Comparison of ENCODE assay signal across 10 cellular contexts in the genomic region with DNA sequence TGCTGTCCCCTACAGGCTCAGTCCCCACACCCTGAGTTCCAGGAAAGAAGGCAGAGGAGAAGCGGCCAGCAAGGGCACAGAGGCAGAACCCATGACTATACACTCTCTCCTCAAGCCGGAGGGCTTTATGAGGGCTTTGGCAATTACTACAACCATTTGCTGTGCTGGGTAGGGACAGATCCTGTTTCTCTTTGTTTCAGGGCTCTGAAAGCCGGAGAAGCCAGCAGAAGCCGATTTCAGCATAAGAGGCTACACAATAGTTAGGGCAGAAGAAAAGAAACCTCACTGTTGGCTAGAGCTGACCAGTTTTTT. TPM values are rescaled to one million over a fixed set of nuclear protein-coding genes. Genes with fewer than 3 reads are reported as not detected.
A peak's percentile ranks its signal among the peaks of the same experiment; 100 is the strongest.
DNase-seq lines count a peak whose midpoint lies in the region; ATAC-seq and TF ChIP-seq lines count a peak whose summit lies in the region.
"Had no signal": no experiment of that assay in that cellular context is flagged by ENCODE, and none has a peak within 500 bp of the region (broad histone marks: within the 10 kb centered on the region; RNA-seq: fewer than 3 reads in every experiment).

No MANE protein-coding gene starts in this region.

- H3K4me3 Mint-ChIP-seq in activated naive CD8-positive, alpha-beta T cell treated with anti-CD3 and anti-CD28 coated beads for 36 hours, result no peak overlapping the region
- no peak overlapping the region for H3K4me3 Mint-ChIP-seq in activated naive CD8-positive, alpha-beta T cell treated with anti-CD3 and anti-CD28 coated beads, Interleukin-2, amount 50 U/mL, for 24 hours
- peak overlapping the region in 1 of 3 experiments; percentile 28 for H3K4me3 Mint-ChIP-seq in nephron
- no peak overlapping the region for H3K4me3 Mint-ChIP-seq in type B pancreatic cell

- ATAC-seq in activated naive CD8-positive, alpha-beta T cell treated with anti-CD3 and anti-CD28 coated beads, Interleukin-2, amount 50 U/mL, for 24 hours, result no peak

- 56 to 63% methylated on average over 2 to 4 of the region's 4 CpGs for WGBS in testis, 2 donors

- intact Hi-C loops in dorsolateral prefrontal cortex (cut with DNase I), result no loop called here
- intact Hi-C loops in testis (cut with DNase I; ENCODE audit: low total_unique reads), result no loop called here

- peaks cover 13% of the 10 kb centered on the region for H3K36me3 Mint-ChIP-seq in activated naive CD8-positive, alpha-beta T cell treated with anti-CD3 and anti-CD28 coated beads for 36 hours
- peaks cover 17% of the 10 kb centered on the region for H3K36me3 Mint-ChIP-seq in activated naive CD8-positive, alpha-beta T cell treated with anti-CD3 and anti-CD28 coated beads, Interleukin-2, amount 50 U/mL, for 24 hours (ENCODE audit: low read depth)
- peaks cover 37% of the 10 kb centered on the region for H3K36me3 Mint-ChIP-seq in nephron (ENCODE audit: low read depth)
- peaks cover 17% of the 10 kb centered on the region for H3K36me3 Mint-ChIP-seq in type B pancreatic cell

- no peaks in the 10 kb centered on the region for H3K27me3 Mint-ChIP-seq in activated naive CD8-positive, alpha-beta T cell treated with anti-CD3 and anti-CD28 coated beads for 36 hours
- H3K27me3 Mint-ChIP-seq in activated naive CD8-positive, alpha-beta T cell treated with anti-CD3 and anti-CD28 coated beads, Interleukin-2, amount 50 U/mL, for 24 hours, result no peaks in the 10 kb centered on the region
- H3K27me3 Mint-ChIP-seq in nephron (ENCODE audit: low read depth), result no peaks in the 10 kb centered on the region
- no peaks in the 10 kb centered on the region for H3K27me3 Mint-ChIP-seq in type B pancreatic cell

- peak overlapping the region in 1 of 59 donors; percentile 2 for H3K4me3 ChIP-seq in dorsolateral prefrontal cortex
- no peak overlapping the region for H3K4me3 ChIP-seq in testis
- H3K4me3 ChIP-seq: PC-9 had no signal

- H3K27me3 ChIP-seq in dorsolateral prefrontal cortex (no peaks in the 10 kb centered on the region), testis (no peaks in the 10 kb centered on the region)

- H3K9me3 Mint-ChIP-seq in activated naive CD8-positive, alpha-beta T cell treated with anti-CD3 and anti-CD28 coated beads for 36 hours, result no peaks in the 10 kb centered on the region
- no peaks in the 10 kb centered on the region for H3K9me3 Mint-ChIP-seq in activated naive CD8-positive, alpha-beta T cell treated with anti-CD3 and anti-CD28 coated beads, Interleukin-2, amount 50 U/mL, for 24 hours
- H3K9me3 Mint-ChIP-seq in nephron (no peaks in the 10 kb centered on the region), type B pancreatic cell (no peaks in the 10 kb centered on the region)

- H3K36me3 ChIP-seq in testis (ENCODE audit: low read depth, missing control alignments), result no peaks in the 10 kb centered on the region

- no peak for DNase-seq in activated naive CD8-positive, alpha-beta T cell treated with anti-CD3 and anti-CD28 coated beads for 36 hours
- DNase-seq in activated naive CD8-positive, alpha-beta T cell treated with anti-CD3 and anti-CD28 coated beads, Interleukin-2, amount 50 U/mL, for 24 hours, result no peak
- DNase-seq in dorsolateral prefrontal cortex (no peak), type B pancreatic cell (ENCODE audit: extremely low spot score, unreplicated experiment) (no peak), NCI-H2081 (lab: John Stamatoyannopoulos, UW) (no peak), H4 (ENCODE audit: low spot score) (no peak), testis (no peak)
- DNase-seq: PC-9 had no signal

- H3K9me3 ChIP-seq in testis, result no peaks in the 10 kb centered on the region

- peaks cover 25% of the 10 kb centered on the region for H3K4me1 Mint-ChIP-seq in activated naive CD8-positive, alpha-beta T cell treated with anti-CD3 and anti-CD28 coated beads for 36 hours
- peaks cover 24% of the 10 kb centered on the region for H3K4me1 Mint-ChIP-seq in activated naive CD8-positive, alpha-beta T cell treated with anti-CD3 and anti-CD28 coated beads, Interleukin-2, amount 50 U/mL, for 24 hours
- peaks cover 56% of the 10 kb centered on the region for H3K4me1 Mint-ChIP-seq in nephron
- peaks cover 36% of the 10 kb centered on the region for H3K4me1 Mint-ChIP-seq in type B pancreatic cell (ENCODE audit: unreplicated experiment)

- no peak for TF ChIP-seq POLR2A in testis (IDR thresholded peaks at IDR 0.05)

- peak overlapping the region in 57 of 59 donors; percentile 20 to 87 (median 79) for H3K27ac ChIP-seq in dorsolateral prefrontal cortex
- H3K27ac ChIP-seq in testis, result peak overlapping the region in 1 of 2 donors; percentile 71
- H3K27ac ChIP-seq: PC-9 had no signal

- H3K4me1 ChIP-seq in testis, result peaks cover 31% of the 10 kb centered on the region

- peak overlapping the region; percentile 56 for H3K27ac Mint-ChIP-seq in activated naive CD8-positive, alpha-beta T cell treated with anti-CD3 and anti-CD28 coated beads for 36 hours
- H3K27ac Mint-ChIP-seq in activated naive CD8-positive, alpha-beta T cell treated with anti-CD3 and anti-CD28 coated beads, Interleukin-2, amount 50 U/mL, for 24 hours, result no peak overlapping the region
- H3K27ac Mint-ChIP-seq in nephron, result peak overlapping the region; percentile 93 to 99 (median 97)
- peak overlapping the region; percentile 50 for H3K27ac Mint-ChIP-seq in type B pancreatic cell

- no peak for TF ChIP-seq CTCF in dorsolateral prefrontal cortex (IDR thresholded peaks at IDR 0.05 in 54 of 56, conservative IDR thresholded peaks at IDR 0.05 in 2 of 56; ENCODE audit: low read depth in 1 of 56, partially characterized antibody in 56 of 56)
- no peak for TF ChIP-seq CTCF in nephron (IDR thresholded peaks at IDR 0.05; ENCODE audit: unreplicated experiment in 3 of 3)
- no peak for TF ChIP-seq CTCF in type B pancreatic cell (conservative IDR thresholded peaks at IDR 0.05)
- no peak for TF ChIP-seq CTCF in testis (IDR thresholded peaks at IDR 0.05)

RNA-seq across cellular contexts. Expression of a gene that starts 13.9 kb away (rescaled TPM):
- total RNA-seq in activated naive CD8-positive, alpha-beta T cell treated with anti-CD3 and anti-CD28 coated beads for 36 hours, result 1 to 10 TPM; 3.5 to 3.9 TPM
- total RNA-seq in dorsolateral prefrontal cortex (10 to 100 TPM in 1 of 120 experiments, 1 to 10 TPM in 106, under 1 TPM in 13; 0.29 to 10.1 (median 2.2) TPM), type B pancreatic cell (ENCODE audit: low replicate concordance) (1.3 and 1.9 TPM in 2 replicates), testis (under 1 TPM; 0.12 to 0.47 TPM)
- 0.23 and 1.1 TPM in 2 replicates for total RNA-seq in H4 (2014; rRNA removed; shearing (Covaris generic))
- 0.20 TPM for polyA plus RNA-seq in testis (ENCODE audit: insufficient read depth, low read depth, low replicate concordance)

RNA-seq across cellular contexts. Expression of a gene that starts 23.2 kb away (rescaled TPM):
- total RNA-seq in activated naive CD8-positive, alpha-beta T cell treated with anti-CD3 and anti-CD28 coated beads for 36 hours, result not detected
- total RNA-seq in dorsolateral prefrontal cortex (1 to 10 TPM in 5 of 120 experiments, under 1 TPM in 30, not detected in 85; 0.24 to 1.6 (median 0.59) TPM), type B pancreatic cell (ENCODE audit: low replicate concordance) (0.41 and 0.76 TPM in 2 replicates), testis (1 to 10 TPM in 1 of 2 donors, under 1 TPM in 1; 0.24 to 1.5 TPM)
- total RNA-seq in H4 (2014; rRNA removed; shearing (Covaris generic)), result not detected in 2 replicates
- polyA plus RNA-seq in testis (ENCODE audit: insufficient read depth, low read depth, low replicate concordance), result 0.76 TPM
- total RNA-seq: omental fat pad had no signal

RNA-seq across cellular contexts. Expression of a gene that starts 31.7 kb away (rescaled TPM):
- total RNA-seq in activated naive CD8-positive, alpha-beta T cell treated with anti-CD3 and anti-CD28 coated beads for 36 hours, result not detected
- total RNA-seq in dorsolateral prefrontal cortex (1 to 10 TPM in 17 of 120 experiments, under 1 TPM in 38, not detected in 65; 0.38 to 2.3 (median 0.74) TPM), type B pancreatic cell (ENCODE audit: low replicate concordance) (not detected in 2 replicates), testis (1 to 10 TPM; 3.6 to 6.9 TPM)
- not detected in 2 replicates for total RNA-seq in H4 (2014; rRNA removed; shearing (Covaris generic))
- 0.54 TPM for polyA plus RNA-seq in testis (ENCODE audit: insufficient read depth, low read depth, low replicate concordance)
- total RNA-seq: PC-9 had no signal

RNA-seq across cellular contexts. Expression of a gene that starts 39.5 kb away (rescaled TPM):
- total RNA-seq in activated naive CD8-positive, alpha-beta T cell treated with anti-CD3 and anti-CD28 coated beads for 36 hours, result 1 to 10 TPM; 3.0 to 4.5 TPM
- total RNA-seq in dorsolateral prefrontal cortex (10 to 100 TPM in 116 of 120 experiments, 1 to 10 TPM in 4; 8.7 to 37.4 (median 18.7) TPM), type B pancreatic cell (ENCODE audit: low replicate concordance) (15.6 and 39.9 TPM in 2 replicates), testis (10 to 100 TPM; 18.8 to 31.7 TPM)
- total RNA-seq in H4 (2014; rRNA removed; shearing (Covaris generic)), result 4.2 and 6.7 TPM in 2 replicates
- 18.4 TPM for polyA plus RNA-seq in testis (ENCODE audit: insufficient read depth, low read depth, low replicate concordance)
